Comparison of ENCODE assay signal across 1 cellular context in the genomic region with DNA sequence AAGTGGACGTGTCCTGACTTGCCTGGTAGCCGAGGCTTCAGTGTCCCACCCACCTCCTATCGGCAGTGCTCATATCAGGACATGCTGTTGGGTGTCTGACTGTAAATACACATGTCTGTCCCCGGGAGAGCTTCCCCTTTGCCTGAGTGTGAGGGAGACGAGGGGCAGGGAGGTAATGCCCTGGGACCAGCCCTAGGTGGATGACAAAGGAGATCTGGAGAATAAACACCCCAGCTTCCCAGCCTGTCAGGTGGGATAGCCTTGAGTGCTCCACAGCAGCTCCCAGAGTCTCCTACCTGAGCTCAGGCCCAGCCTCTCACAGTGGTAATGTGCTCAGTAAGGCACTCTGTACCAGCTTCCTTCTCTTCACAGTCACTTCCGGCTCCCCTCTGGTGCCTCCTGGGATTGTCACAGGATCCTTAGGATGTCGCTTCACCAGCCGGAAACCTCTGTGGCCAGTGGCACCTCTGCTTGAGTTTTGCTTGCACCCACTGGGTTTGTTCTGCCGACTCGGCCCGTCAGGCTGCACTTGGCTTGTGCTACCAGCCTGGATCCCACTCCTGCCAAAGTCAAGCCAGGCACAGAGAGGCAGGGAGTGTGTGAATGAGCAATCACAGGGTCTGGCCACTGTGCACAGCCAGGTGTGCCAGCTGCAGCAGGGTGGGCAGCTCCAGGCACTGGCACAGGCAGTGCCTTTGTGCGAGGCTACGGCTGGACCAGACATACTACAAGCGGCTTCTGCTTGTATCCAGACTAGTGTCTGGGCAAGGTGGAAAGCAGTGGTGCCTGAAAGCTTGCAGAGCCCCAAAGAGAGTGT.
TF ChIP-seq lines count a peak whose summit lies in the region.

No MANE protein-coding gene starts in this region.

TF ChIP-seq in H1, 55 proteins besides CTCF, POLR2A, EP300 and RAD21:
- no peak for TF ChIP-seq E2F6 (IDR thresholded peaks at IDR 0.05)
